In the genomic region with DNA sequence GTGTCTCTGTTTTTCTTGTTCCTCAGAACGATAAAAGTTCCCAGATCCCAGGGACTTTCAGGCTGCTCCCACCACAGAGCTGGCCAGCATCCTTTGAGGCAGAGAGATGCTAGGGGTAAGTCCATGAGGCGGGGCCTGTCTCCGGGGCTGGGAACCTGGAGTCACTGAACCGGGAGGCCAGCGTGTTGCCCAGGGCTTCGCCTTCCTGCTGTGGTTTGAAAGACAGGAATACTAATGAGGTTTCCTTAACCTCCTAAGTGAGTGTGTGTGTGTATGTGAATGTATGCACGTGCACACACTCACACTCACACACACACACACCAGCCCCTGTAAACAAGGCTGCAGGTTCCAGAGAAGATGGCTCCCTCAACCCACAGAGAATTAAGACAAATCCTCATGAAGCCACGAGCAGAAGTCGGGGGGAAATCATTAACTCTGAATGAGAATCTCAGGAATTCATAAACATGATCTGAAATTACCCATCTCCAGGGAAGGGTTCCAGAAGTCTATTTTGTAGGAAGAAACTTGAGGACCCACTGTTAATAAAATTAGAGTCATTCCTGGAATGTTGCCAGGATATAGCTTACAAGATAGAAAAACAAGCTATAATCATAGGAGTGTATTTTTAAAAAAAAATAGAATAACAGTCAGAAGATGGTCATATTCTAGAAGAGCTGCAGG, we compare ENCODE assay signal across 15 cellular contexts. TPM values are rescaled to one million over a fixed set of nuclear protein-coding genes. Genes with fewer than 3 reads are reported as not detected.
DNase-seq lines count a peak whose midpoint lies in the region; TF ChIP-seq lines count a peak whose summit lies in the region.
"Had no signal": no experiment of that assay in that cellular context is flagged by ENCODE, and none has a peak within 500 bp of the region (broad histone marks: within the 10 kb centered on the region; RNA-seq: fewer than 3 reads in every experiment).

No MANE protein-coding gene starts in this region.

- H3K27ac Mint-ChIP-seq in activated T-cell treated with anti-CD3 and anti-CD28 coated beads, Interleukin-2, amount 50 U/mL, for 24 hours = no peak overlapping the region
- H3K27ac Mint-ChIP-seq in CD8-positive, alpha-beta memory T cell = no peak overlapping the region
- H3K27ac Mint-ChIP-seq: activated naive CD8-positive, alpha-beta T cell treated with anti-CD3 and anti-CD28 coated beads for 36 hours; T-helper 17 cell had no signal

- H3K36me3 Mint-ChIP-seq in activated T-cell treated with anti-CD3 and anti-CD28 coated beads, Interleukin-2, amount 50 U/mL, for 24 hours (ENCODE audit: low read depth) = no peaks in the 10 kb centered on the region
- H3K36me3 Mint-ChIP-seq in CD8-positive, alpha-beta memory T cell = no peaks in the 10 kb centered on the region
- H3K36me3 Mint-ChIP-seq: activated naive CD8-positive, alpha-beta T cell treated with anti-CD3 and anti-CD28 coated beads for 36 hours had no signal

- DNase-seq in ACHN (peak; percentile 23), NCI-H146 (lab: John Stamatoyannopoulos, UW) (peak; percentile 77), ecto neural progenitor cell (ENCODE audit: low spot score) (peak; percentile 59), osteoblast (ENCODE audit: insufficient read length, low spot score, missing footprints) (no peak), NCI-H446 treated with DMSO at 0.1 percent for 48 hours (lab: John Stamatoyannopoulos, UW) (no peak), SIG-M5 (lab: John Stamatoyannopoulos, UW) (no peak)
- no peak for DNase-seq in activated T-cell treated with anti-CD3 and anti-CD28 coated beads, Interleukin-2, amount 50 U/mL, for 24 hours
- no peak for DNase-seq in CD8-positive, alpha-beta memory T cell
- DNase-seq: activated CD4-positive, alpha-beta T cell treated with anti-CD3 and anti-CD28 coated beads for 1 hour; activated CD8-positive, alpha-beta memory T cell treated with anti-CD3 and anti-CD28 coated beads, Interleukin-2, amount 50 U/mL, for 48 hours; activated naive CD8-positive, alpha-beta T cell treated with anti-CD3 and anti-CD28 coated beads for 36 hours; colonic mucosa; NCI-H446; T-helper 17 cell had no signal

- no peaks in the 10 kb centered on the region for H3K27me3 ChIP-seq in osteoblast (ENCODE audit: insufficient read depth, low read length)
- no peaks in the 10 kb centered on the region for H3K27me3 ChIP-seq in CD8-positive, alpha-beta memory T cell (ENCODE audit: insufficient read depth, low read length, poor library complexity, severe bottlenecking)
- H3K27me3 ChIP-seq: colonic mucosa, suprapubic skin had no signal

- no peaks in the 10 kb centered on the region for H3K9me3 Mint-ChIP-seq in activated T-cell treated with anti-CD3 and anti-CD28 coated beads, Interleukin-2, amount 50 U/mL, for 24 hours
- peaks cover 0 to 1% (median 0%) of the 10 kb centered on the region in 5 donors for H3K9me3 Mint-ChIP-seq in CD8-positive, alpha-beta memory T cell
- H3K9me3 Mint-ChIP-seq: activated naive CD8-positive, alpha-beta T cell treated with anti-CD3 and anti-CD28 coated beads for 36 hours had no signal

- peaks cover 40% of the 10 kb centered on the region for H3K27me3 Mint-ChIP-seq in activated T-cell treated with anti-CD3 and anti-CD28 coated beads, Interleukin-2, amount 50 U/mL, for 24 hours
- H3K27me3 Mint-ChIP-seq in CD8-positive, alpha-beta memory T cell = peaks cover 11 to 50% of the 10 kb centered on the region in 2 donors

- in situ Hi-C loops in ACHN (cut with HindIII; ENCODE audit: low pct_ligation_motif_present, low pct_unique_long_range_greater_than_20kb, low sequenced_read_pairs) = loop anchor here (25.0 kb wide), 1 partner anchor 110 kb away; no protein-coding TSS in a partner anchor

- peak overlapping the region; percentile 99 for H3K27ac ChIP-seq in osteoblast (ENCODE audit: low read depth, low read length)
- no peak overlapping the region for H3K27ac ChIP-seq in CD8-positive, alpha-beta memory T cell (ENCODE audit: low read depth, low read length)
- H3K27ac ChIP-seq: colonic mucosa, suprapubic skin had no signal

- H3K36me3 ChIP-seq in osteoblast (ENCODE audit: insufficient read depth, low read length) = no peaks in the 10 kb centered on the region
- H3K36me3 ChIP-seq in CD8-positive, alpha-beta memory T cell (ENCODE audit: insufficient read depth, low read length) = no peaks in the 10 kb centered on the region
- H3K36me3 ChIP-seq: colonic mucosa, suprapubic skin had no signal

- peak overlapping the region; percentile 83 for H2AFZ ChIP-seq in osteoblast (ENCODE audit: low read length)

- H3K4me2 ChIP-seq in osteoblast (ENCODE audit: insufficient read depth, low read length) = no peak overlapping the region

- H3K4me1 Mint-ChIP-seq in activated T-cell treated with anti-CD3 and anti-CD28 coated beads, Interleukin-2, amount 50 U/mL, for 24 hours (ENCODE audit: low read depth) = peaks cover 4% of the 10 kb centered on the region
- H3K4me1 Mint-ChIP-seq in CD8-positive, alpha-beta memory T cell = peaks cover 2 to 5% (median 4%) of the 10 kb centered on the region in 3 donors
- H3K4me1 Mint-ChIP-seq: activated naive CD8-positive, alpha-beta T cell treated with anti-CD3 and anti-CD28 coated beads for 36 hours had no signal

- POLR2A ChIA-PET in CD8-positive, alpha-beta memory T cell (lab: Charles Lee) = no interaction called here

- H3K79me2 ChIP-seq in osteoblast (ENCODE audit: insufficient read depth, low read length) = no peaks in the 10 kb centered on the region

- CTCF ChIA-PET in CD8-positive, alpha-beta memory T cell (lab: Charles Lee) = no interaction called here

- no peak for TF ChIP-seq CTCF in osteoblast (IDR thresholded peaks at IDR 0.05; ENCODE audit: extremely low read depth, low read depth, low read length)

- H3K4me3 ChIP-seq in osteoblast (ENCODE audit: insufficient read depth, low read length) = no peak overlapping the region
- H3K4me3 ChIP-seq in CD8-positive, alpha-beta memory T cell (ENCODE audit: low read length) = no peak overlapping the region
- H3K4me3 ChIP-seq: colonic mucosa, suprapubic skin had no signal

- no peak overlapping the region for H3K4me3 Mint-ChIP-seq in activated T-cell treated with anti-CD3 and anti-CD28 coated beads, Interleukin-2, amount 50 U/mL, for 24 hours
- H3K4me3 Mint-ChIP-seq in CD8-positive, alpha-beta memory T cell = no peak overlapping the region
- H3K4me3 Mint-ChIP-seq: activated naive CD8-positive, alpha-beta T cell treated with anti-CD3 and anti-CD28 coated beads for 36 hours; T-helper 17 cell had no signal

- H3K9me3 ChIP-seq in osteoblast (ENCODE audit: low read depth, low read length) = no peaks in the 10 kb centered on the region
- no peaks in the 10 kb centered on the region for H3K9me3 ChIP-seq in CD8-positive, alpha-beta memory T cell (ENCODE audit: low read length)
- H3K9me3 ChIP-seq: colonic mucosa, suprapubic skin had no signal

- peaks cover 49% of the 10 kb centered on the region for H3K4me1 ChIP-seq in osteoblast (ENCODE audit: insufficient read depth, low read length)
- H3K4me1 ChIP-seq in CD8-positive, alpha-beta memory T cell (ENCODE audit: insufficient read depth, low read length) = no peaks in the 10 kb centered on the region
- H3K4me1 ChIP-seq: colonic mucosa, suprapubic skin had no signal

- H4K20me1 ChIP-seq in osteoblast (ENCODE audit: insufficient read depth, low read length) = no peaks in the 10 kb centered on the region

RNA-seq across cellular contexts. Expression of a gene that starts 20.3 kb away (rescaled TPM):
- 71.6 and 80.0 TPM in 2 replicates for total RNA-seq in osteoblast
- total RNA-seq in CD8-positive, alpha-beta memory T cell = 100 to 1,000 TPM; 180 to 187 TPM
- 61.6 TPM for polyA plus RNA-seq in CD8-positive, alpha-beta memory T cell

Comparison
In these comparisons a context has a peak if more than half of its experiments do, and no peak if none do; other contexts are left out.
1. DNase-seq: peak in ACHN (single experiment), NCI-H146 (single experiment) and ecto neural progenitor cell (single experiment); none in osteoblast (single experiment), NCI-H446 treated with DMSO at 0.1 percent for 48 hours (single experiment), activated T-cell treated with anti-CD3 and anti-CD28 coated beads, Interleukin-2, amount 50 U/mL, for 24 hours (single experiment), CD8-positive, alpha-beta memory T cell (0 of 5) and SIG-M5 (single experiment).